ENCODE assay signal across 15 cellular contexts in the genomic region with DNA sequence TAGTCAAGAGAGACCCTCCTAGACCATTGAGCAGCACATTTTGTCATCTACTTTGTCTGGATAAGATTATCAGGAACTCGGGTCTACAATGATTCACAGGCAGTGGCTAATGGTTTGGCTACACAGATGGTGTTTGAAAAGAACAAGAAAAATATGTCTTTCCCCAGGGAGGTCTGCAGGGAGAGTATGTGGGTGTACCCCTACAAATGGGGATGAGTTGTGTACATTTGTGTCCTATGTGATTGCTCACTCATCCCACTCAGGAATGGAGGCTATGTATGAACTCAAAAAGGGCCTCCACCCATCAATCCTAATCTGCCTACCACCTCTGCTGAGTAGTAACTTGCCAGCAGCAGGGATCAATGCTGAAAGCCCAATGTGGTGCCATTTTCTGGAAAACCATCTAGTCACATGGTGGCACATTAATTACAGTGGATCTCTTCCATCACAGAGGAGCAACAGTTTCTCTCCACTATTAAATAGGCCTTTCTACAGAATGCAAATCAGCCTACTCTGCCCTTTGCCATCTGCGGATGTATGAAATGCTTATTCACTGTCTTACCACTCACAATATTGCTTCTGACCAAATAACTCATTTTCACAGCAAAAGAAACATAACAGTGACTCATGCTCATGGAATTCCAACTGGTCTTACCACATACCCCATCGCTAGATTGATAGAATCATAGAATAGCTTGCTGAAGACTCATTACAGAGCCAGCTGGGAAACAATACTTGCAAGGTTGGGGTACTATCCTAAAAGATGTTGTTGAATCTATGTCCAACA. TPM values are rescaled to one million over a fixed set of nuclear protein-coding genes. Genes with fewer than 3 reads are reported as not detected.
A peak's percentile ranks its signal among the peaks of the same experiment; 100 is the strongest.
DNase-seq lines count a peak whose midpoint lies in the region; ATAC-seq and TF ChIP-seq lines count a peak whose summit lies in the region.
"Had no signal": no experiment of that assay in that cellular context is flagged by ENCODE, and none has a peak within 500 bp of the region (broad histone marks: within the 10 kb centered on the region; RNA-seq: fewer than 3 reads in every experiment).

No MANE protein-coding gene starts in this region.

- in situ Hi-C loops in transverse colon (cut with MboI; ENCODE audit: low pct_ligation_motif_present in 1 of 4, low pct_unique_long_range_greater_than_20kb in 1 of 4, low sequenced_read_pairs in 3 of 4) = no loop called here

- TF ChIP-seq CTCF in RWPE1 (conservative IDR thresholded peaks at IDR 0.05; ENCODE audit: low read depth) = no peak
- no peak for TF ChIP-seq CTCF in fibroblast of mammary gland (conservative IDR thresholded peaks at IDR 0.05; ENCODE audit: control insufficient read depth, insufficient read depth, low read depth, low read length)
- no peak for TF ChIP-seq CTCF in transverse colon (IDR thresholded peaks at IDR 0.05)

- H3K27ac ChIP-seq in RWPE1 (no peak overlapping the region), transverse colon (no peak overlapping the region)

- H3K9me3 ChIP-seq in transverse colon = no peaks in the 10 kb centered on the region

- CTCF ChIA-PET in RWPE1 (lab: Yijun Ruan, JAX) = interaction anchor here (0.5 to 0.6 kb wide), 2 partner anchors 90 to 118 kb away, joined by 3 to 4 read pairs; no protein-coding TSS in a partner anchor

- 72 to 87% methylated on average over 3 of the region's 3 CpGs for WGBS in transverse colon (ENCODE audit: low coverage in 1 of 2), 2 donors

- no peak for TF ChIP-seq EP300 in transverse colon (IDR thresholded peaks at IDR 0.05; ENCODE audit: low read depth)

- POLR2A ChIA-PET in RWPE1 (lab: Yijun Ruan, JAX; ENCODE audit: low non-redundant PET) = no interaction called here

- intact Hi-C loops in transverse colon (cut with DNase I; ENCODE audit: low total_unique reads) = no loop called here

- peak; percentile 73 for DNase-seq in ELR (ENCODE audit: low read depth)
- DNase-seq in RWPE1 (ENCODE audit: low spot score) = peak; percentile 78
- peak; percentile 96 for DNase-seq in fibroblast of mammary gland (ENCODE audit: low read depth)
- peak; percentile 98 for DNase-seq in renal cortical epithelial cell (ENCODE audit: low read depth)
- no peak for DNase-seq in transverse colon
- DNase-seq in KG1 (lab: John Stamatoyannopoulos, UW) = no peak
- DNase-seq: activated CD4-positive, alpha-beta T cell treated with anti-CD3 and anti-CD28 coated beads for 4 hours; endodermal cell; GF-D8; NCI-H1930; posterior cingulate gyrus had no signal

- H3K36me3 ChIP-seq in transverse colon = no peaks in the 10 kb centered on the region

- TF ChIP-seq POLR2A in transverse colon (IDR thresholded peaks at IDR 0.05) = no peak
- TF ChIP-seq POLR2A in GM18505 (IDR thresholded peaks at IDR 0.05; ENCODE audit: borderline replicate concordance, extremely low read depth, insufficient read depth, insufficient read length) = no peak

- H3K4me3 ChIP-seq in fibroblast of mammary gland (ENCODE audit: control insufficient read depth, low read depth, low read length) (no peak overlapping the region), transverse colon (no peak overlapping the region)

- no peaks in the 10 kb centered on the region for H3K4me1 ChIP-seq in transverse colon

- no peak for ATAC-seq in GM18505 (IDR thresholded peaks at IDR 0.05; ENCODE audit: unreplicated experiment)
- no peak for ATAC-seq in GM18909 (IDR thresholded peaks at IDR 0.05; ENCODE audit: poor library complexity, unreplicated experiment)
- ATAC-seq: Panc1 had no signal

- H3K27me3 ChIP-seq in transverse colon = no peaks in the 10 kb centered on the region

RNA-seq across cellular contexts. Expression of gene TRIM42, which starts 48.3 kb away (rescaled TPM):
- not detected in 2 replicates for total RNA-seq in renal cortical epithelial cell
- not detected for total RNA-seq in transverse colon
- total RNA-seq: endodermal cell, urinary bladder had no signal

Comparison
In these comparisons a context has a peak if more than half of its experiments do, and no peak if none do; other contexts are left out.
1. DNase-seq: peak in ELR (single experiment), RWPE1 (single experiment), fibroblast of mammary gland (single experiment) and renal cortical epithelial cell (single experiment); none in transverse colon (single experiment) and KG1 (single experiment).